Comparison of ENCODE assay signal across 19 cellular contexts in genomic region chr18:23667114-23667513, GRCh38. TPM values are rescaled to one million over a fixed set of nuclear protein-coding genes. Genes with fewer than 3 reads are reported as not detected.
"Had no signal": no experiment of that assay in that cellular context is flagged by ENCODE, and none has a peak within 500 bp of the region (broad histone marks: within the 10 kb centered on the region; RNA-seq: fewer than 3 reads in every experiment).

No MANE protein-coding gene starts in this region.

- DNase-seq: activated CD4-positive, alpha-beta T cell treated with anti-CD3 and anti-CD28 coated beads for 1 hour; activated CD4-positive, alpha-beta T cell treated with anti-CD3 and anti-CD28 coated beads, Interleukin-2, amount 50 U/mL, for 1 hour; activated CD8-positive, alpha-beta T cell treated with anti-CD3 and anti-CD28 coated beads, Interleukin-2, amount 10 ng/mL, durations not matched to agents 7 days and 5 days; activated gamma-delta T cell; aorta; brain microvascular endothelial cell; caudate nucleus; esophagus squamous epithelium; heart left ventricle; ovary; psoas muscle; spleen; stimulated activated CD4-positive, alpha-beta T cell treated with anti-CD3 and anti-CD28 coated beads, Interleukin-4, amount 100 ng/mL, for 24 hours; stimulated activated naive CD8-positive, alpha-beta T cell treated with anti-CD3 and anti-CD28 coated beads, Interleukin-15, amount 100 ng/mL, for 72 hours; tibial artery had no signal

- H3K4me3 Mint-ChIP-seq: activated CD8-positive, alpha-beta T cell treated with anti-CD3 and anti-CD28 coated beads, Interleukin-2, amount 10 ng/mL, durations not matched to agents 7 days and 5 days; activated T-helper 1 cell treated with anti-CD3 and anti-CD28 coated beads, Interleukin-12 subunit alpha, Interleukin-12 subunit beta, Interleukin-2, Interleukin-4 antibody, amounts not matched to agents 30 ng/mL and 10 ng/mL and 1 ng/mL, durations not matched to agents 14 hours and 24 hours and 36 hours; natural killer cell treated with Interleukin-12 subunit alpha and Interleukin-12 subunit beta and Interleukin-15 and Interleukin-18, amount 100 ng/mL, for 72 hours; stimulated activated naive CD8-positive, alpha-beta T cell treated with anti-CD3 and anti-CD28 coated beads, Interleukin-15, amount 100 ng/mL, for 72 hours had no signal

- H3K36me3 Mint-ChIP-seq: natural killer cell treated with Interleukin-12 subunit alpha and Interleukin-12 subunit beta and Interleukin-15 and Interleukin-18, amount 100 ng/mL, for 72 hours had no signal

- ATAC-seq: activated CD8-positive, alpha-beta T cell treated with anti-CD3 and anti-CD28 coated beads, Interleukin-2, amount 10 ng/mL, durations not matched to agents 7 days and 5 days; activated naive CD4-positive, alpha-beta T cell treated with anti-CD3 and anti-CD28 coated beads, Interleukin-2, amount 50 U/mL, for 72 hours; heart left ventricle; natural killer cell treated with Interleukin-12 subunit alpha and Interleukin-12 subunit beta and Interleukin-15 and Interleukin-18, amount 100 ng/mL, for 72 hours; psoas muscle; stimulated activated naive CD8-positive, alpha-beta T cell treated with anti-CD3 and anti-CD28 coated beads, Interleukin-15, amount 100 ng/mL, for 72 hours had no signal

- H3K9me3 ChIP-seq: esophagus squamous epithelium, heart left ventricle, ovary, psoas muscle, right atrium auricular region, spleen, tibial artery had no signal

- H3K27me3 ChIP-seq: brain microvascular endothelial cell, ovary, right atrium auricular region had no signal

- H3K9me3 Mint-ChIP-seq: activated naive CD4-positive, alpha-beta T cell treated with anti-CD3 and anti-CD28 coated beads, Interleukin-2, amount 50 U/mL, for 72 hours; activated T-helper 1 cell treated with anti-CD3 and anti-CD28 coated beads, Interleukin-12 subunit alpha, Interleukin-12 subunit beta, Interleukin-2, Interleukin-4 antibody, amounts not matched to agents 30 ng/mL and 10 ng/mL and 1 ng/mL, durations not matched to agents 14 hours and 24 hours and 36 hours; natural killer cell treated with Interleukin-12 subunit alpha and Interleukin-12 subunit beta and Interleukin-15 and Interleukin-18, amount 100 ng/mL, for 72 hours; stimulated activated naive CD8-positive, alpha-beta T cell treated with anti-CD3 and anti-CD28 coated beads, Interleukin-15, amount 100 ng/mL, for 72 hours had no signal

- H3K4me3 ChIP-seq: esophagus squamous epithelium, heart left ventricle, ovary, psoas muscle, right atrium auricular region, spleen, tibial artery had no signal

- H3K27ac Mint-ChIP-seq: activated CD8-positive, alpha-beta T cell treated with anti-CD3 and anti-CD28 coated beads, Interleukin-2, amount 10 ng/mL, durations not matched to agents 7 days and 5 days; activated naive CD4-positive, alpha-beta T cell treated with anti-CD3 and anti-CD28 coated beads, Interleukin-2, amount 50 U/mL, for 72 hours; activated T-helper 1 cell treated with anti-CD3 and anti-CD28 coated beads, Interleukin-12 subunit alpha, Interleukin-12 subunit beta, Interleukin-2, Interleukin-4 antibody, amounts not matched to agents 30 ng/mL and 10 ng/mL and 1 ng/mL, durations not matched to agents 14 hours and 24 hours and 36 hours; natural killer cell treated with Interleukin-12 subunit alpha and Interleukin-12 subunit beta and Interleukin-15 and Interleukin-18, amount 100 ng/mL, for 72 hours; stimulated activated naive CD8-positive, alpha-beta T cell treated with anti-CD3 and anti-CD28 coated beads, Interleukin-15, amount 100 ng/mL, for 72 hours had no signal

- H3K27ac ChIP-seq: brain microvascular endothelial cell, esophagus squamous epithelium, heart left ventricle, ovary, psoas muscle, right atrium auricular region, spleen, tibial artery had no signal

- H3K36me3 ChIP-seq: brain microvascular endothelial cell, esophagus squamous epithelium, heart left ventricle, ovary, right atrium auricular region, spleen, tibial artery had no signal

RNA-seq across cellular contexts. Expression of gene ANKRD29, which starts 4.4 kb away (rescaled TPM):
- total RNA-seq: activated CD8-positive, alpha-beta T cell treated with anti-CD3 and anti-CD28 coated beads, Interleukin-2, amount 10 ng/mL, durations not matched to agents 7 days and 5 days; activated naive CD4-positive, alpha-beta T cell treated with anti-CD3 and anti-CD28 coated beads, Interleukin-2, amount 50 U/mL, for 72 hours; activated T-helper 1 cell treated with anti-CD3 and anti-CD28 coated beads, Interleukin-12 subunit alpha, Interleukin-12 subunit beta, Interleukin-2, Interleukin-4 antibody, amounts not matched to agents 30 ng/mL and 10 ng/mL and 1 ng/mL, durations not matched to agents 14 hours and 24 hours and 36 hours; natural killer cell treated with Interleukin-12 subunit alpha and Interleukin-12 subunit beta and Interleukin-15 and Interleukin-18, amount 100 ng/mL, for 72 hours had no signal

RNA-seq across cellular contexts. Expression of gene LAMA3, which starts 22.1 kb away (rescaled TPM):
- total RNA-seq: activated T-helper 1 cell treated with anti-CD3 and anti-CD28 coated beads, Interleukin-12 subunit alpha, Interleukin-12 subunit beta, Interleukin-2, Interleukin-4 antibody, amounts not matched to agents 30 ng/mL and 10 ng/mL and 1 ng/mL, durations not matched to agents 14 hours and 24 hours and 36 hours had no signal
